Comparison of ENCODE assay signal across 12 cellular contexts in the genomic region with DNA sequence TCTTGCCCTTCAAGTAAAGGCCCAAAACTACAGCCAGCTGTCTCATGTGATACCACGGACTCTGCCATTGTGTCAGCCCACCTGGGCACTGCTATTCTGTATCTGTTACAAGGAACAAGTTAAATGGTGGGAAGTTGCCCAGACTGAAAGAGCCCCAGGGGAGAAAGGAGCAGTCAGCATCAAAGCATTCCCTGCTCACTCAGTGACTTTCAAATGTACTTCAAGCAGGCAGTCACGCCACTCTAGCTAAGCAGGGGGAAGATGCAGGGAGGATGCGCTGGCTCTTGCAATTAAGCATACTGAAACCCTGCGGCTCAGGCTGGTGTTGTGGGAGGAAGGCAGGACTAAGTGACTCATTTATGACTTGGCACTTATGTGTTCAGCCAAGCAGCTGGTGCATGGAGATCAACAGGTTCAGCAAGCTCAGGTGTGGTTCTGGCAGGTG.
DNase-seq lines count a peak whose midpoint lies in the region; ATAC-seq and TF ChIP-seq lines count a peak whose summit lies in the region.
"Had no signal": no experiment of that assay in that cellular context is flagged by ENCODE, and none has a peak within 500 bp of the region (broad histone marks: within the 10 kb centered on the region; RNA-seq: fewer than 3 reads in every experiment).

No MANE protein-coding gene starts in this region.

- H3K9me3 ChIP-seq in SJCRH30 (replicated peaks) (0 out of 2 replicates have a peak, but pooled peaks cover 3% of the 10 kb centered on the region), lower lobe of right lung (no peaks in the 10 kb centered on the region)

- H3K4me3 ChIP-seq in SJCRH30 (no peak overlapping the region), lower lobe of right lung (no peak overlapping the region)

- H3K27ac Mint-ChIP-seq in chondrocyte (ENCODE audit: unreplicated experiment) = peak overlapping the region; percentile 20

- H3K36me3 ChIP-seq in SJCRH30 (no peaks in the 10 kb centered on the region), lower lobe of right lung (no peaks in the 10 kb centered on the region)

- H3K4me3 Mint-ChIP-seq in chondrocyte (ENCODE audit: unreplicated experiment) = no peak overlapping the region

- H3K27me3 ChIP-seq in SJCRH30 (no peaks in the 10 kb centered on the region), lower lobe of right lung (ENCODE audit: low read depth) (no peaks in the 10 kb centered on the region)

- ATAC-seq in lower lobe of right lung = no peak
- ATAC-seq in GM19455 (IDR thresholded peaks at IDR 0.05; ENCODE audit: unreplicated experiment) = no peak
- ATAC-seq: Panc1 had no signal

- H3K27ac ChIP-seq in SJCRH30 (no peak overlapping the region), lower lobe of right lung (no peak overlapping the region)

- H3K4me1 ChIP-seq in SJCRH30 (no peaks in the 10 kb centered on the region), lower lobe of right lung (no peaks in the 10 kb centered on the region)
- H3K4me1 ChIP-seq: Caco-2 had no signal

- no peak for TF ChIP-seq CTCF in chondrocyte (IDR thresholded peaks at IDR 0.05)
- no peak for TF ChIP-seq CTCF in lower lobe of right lung (IDR thresholded peaks at IDR 0.05)

- peak; percentile 86 for DNase-seq in H4 (ENCODE audit: low spot score)
- DNase-seq in NCI-H2171 (lab: John Stamatoyannopoulos, UW) = peak; percentile 79
- no peak for DNase-seq in chondrocyte (ENCODE audit: low spot score)
- peak; percentile 74 for DNase-seq in occipital lobe (lab: John Stamatoyannopoulos, UW)
- DNase-seq in erythroblast (lab: John Stamatoyannopoulos, UW) = no peak
- no peak for DNase-seq in SJCRH30
- DNase-seq in lower lobe of right lung = no peak
- DNase-seq: foreskin fibroblast, midbrain had no signal

- intact Hi-C loops in lower lobe of right lung (cut with DNase I) = no loop called here

- H3K27me3 Mint-ChIP-seq in chondrocyte (ENCODE audit: low read depth) = no peaks in the 10 kb centered on the region

- peaks cover under 1% of the 10 kb centered on the region for H3K9me3 Mint-ChIP-seq in chondrocyte (ENCODE audit: low read depth)

- peaks cover 11% of the 10 kb centered on the region for H3K4me1 Mint-ChIP-seq in chondrocyte (ENCODE audit: low read depth)

- H3K36me3 Mint-ChIP-seq in chondrocyte (ENCODE audit: low read depth) = peaks cover under 1% of the 10 kb centered on the region

- TF ChIP-seq POLR2A in erythroblast (IDR thresholded peaks at IDR 0.05; ENCODE audit: low read length) = no peak

Comparison
In these comparisons a context has a peak if more than half of its experiments do, and no peak if none do; other contexts are left out.
1. DNase-seq: peak in H4 (single experiment), NCI-H2171 (single experiment) and occipital lobe (single experiment); none in chondrocyte (single experiment), erythroblast (0 of 2), SJCRH30 (0 of 2) and lower lobe of right lung (single experiment).